Comparison of ENCODE assay signal across 13 cellular contexts in the genomic region with DNA sequence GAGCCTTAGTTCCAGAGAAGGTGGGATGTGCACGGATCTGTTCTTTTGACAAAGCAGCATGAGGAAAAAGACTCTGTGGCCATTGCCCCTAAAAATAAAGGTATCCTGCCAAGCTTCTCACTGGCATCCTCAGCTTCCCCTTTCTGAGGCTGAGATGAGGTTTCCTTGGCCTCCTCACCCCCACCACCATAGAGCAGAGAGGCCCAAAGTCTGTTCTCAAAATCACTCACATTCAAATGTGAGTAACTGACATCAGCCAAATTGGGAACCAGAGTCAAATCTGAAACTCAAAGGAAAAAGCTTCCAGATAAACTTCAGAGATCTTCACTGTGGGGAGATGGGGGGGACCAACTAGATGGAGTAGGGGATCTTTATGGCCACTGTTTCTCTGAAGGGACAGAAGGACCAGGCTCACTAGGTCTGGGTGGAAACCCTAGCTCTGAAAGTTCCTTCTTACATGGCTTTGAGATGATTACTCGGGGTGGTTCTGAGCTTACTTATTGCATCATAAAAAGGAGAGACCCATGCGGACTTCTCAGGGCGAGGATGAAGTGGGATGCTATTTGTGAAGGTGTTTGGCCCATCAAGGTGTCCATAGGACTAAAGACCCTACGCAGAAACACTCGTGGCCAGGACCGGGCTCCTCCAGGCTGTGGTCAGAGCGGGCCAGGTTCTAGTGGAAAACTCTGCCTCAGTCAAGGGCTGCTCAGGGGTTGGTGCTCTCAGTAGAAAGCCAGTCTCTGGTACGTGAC.
DNase-seq lines count a peak whose midpoint lies in the region; ATAC-seq, FAIRE-seq and TF ChIP-seq lines count a peak whose summit lies in the region.
"Had no signal": no experiment of that assay in that cellular context is flagged by ENCODE, and none has a peak within 500 bp of the region (broad histone marks: within the 10 kb centered on the region; RNA-seq: fewer than 3 reads in every experiment).

No MANE protein-coding gene starts in this region.

- intact Hi-C loops in dorsolateral prefrontal cortex (cut with DNase I): no loop called here

- H3K27me3 ChIP-seq in dorsolateral prefrontal cortex: no peaks in the 10 kb centered on the region
- H3K27me3 ChIP-seq: vagina had no signal

- TF ChIP-seq CTCF in dorsolateral prefrontal cortex (IDR thresholded peaks at IDR 0.05 in 54 of 56, conservative IDR thresholded peaks at IDR 0.05 in 2 of 56; ENCODE audit: low read depth in 1 of 56, partially characterized antibody in 56 of 56): no peak

- no peak overlapping the region for H3K4me3 ChIP-seq in dorsolateral prefrontal cortex
- H3K4me3 ChIP-seq: skin epidermis, vagina had no signal

- FAIRE-seq in HTR-8/SVneo (lab: Jason Lieb, UNC): no peak
- FAIRE-seq: colon had no signal

- ATAC-seq in GM18498 (IDR thresholded peaks at IDR 0.05; ENCODE audit: unreplicated experiment) (peak; percentile 29), GM21423 (IDR thresholded peaks at IDR 0.05; ENCODE audit: unreplicated experiment) (peak; percentile 19), HG03460 (IDR thresholded peaks at IDR 0.05; ENCODE audit: unreplicated experiment) (peak; percentile 26)

- H3K27ac ChIP-seq in caudate nucleus (ENCODE audit: low read depth, low read length) (peak overlapping the region; percentile 52), dorsolateral prefrontal cortex (peak overlapping the region in 9 of 59 donors; percentile 2 to 47 (median 16))
- H3K27ac ChIP-seq: vagina had no signal

- DNase-seq in caudate nucleus (lab: John Stamatoyannopoulos, UW) (no peak), G401 (ENCODE audit: low spot score) (no peak), dorsolateral prefrontal cortex (no peak), HTR-8/SVneo (ENCODE audit: insufficient read length, low spot score) (no peak), NCI-H1092 (lab: John Stamatoyannopoulos, UW) (no peak)
- DNase-seq: DND-41, NCI-H510A treated with DMSO at 0.1 percent for 48 hours had no signal

- in situ Hi-C loops in G401 (cut with HindIII; ENCODE audit: low sequenced_read_pairs): no loop called here
